Comparison of ENCODE assay signal across 16 cellular contexts in the genomic region with DNA sequence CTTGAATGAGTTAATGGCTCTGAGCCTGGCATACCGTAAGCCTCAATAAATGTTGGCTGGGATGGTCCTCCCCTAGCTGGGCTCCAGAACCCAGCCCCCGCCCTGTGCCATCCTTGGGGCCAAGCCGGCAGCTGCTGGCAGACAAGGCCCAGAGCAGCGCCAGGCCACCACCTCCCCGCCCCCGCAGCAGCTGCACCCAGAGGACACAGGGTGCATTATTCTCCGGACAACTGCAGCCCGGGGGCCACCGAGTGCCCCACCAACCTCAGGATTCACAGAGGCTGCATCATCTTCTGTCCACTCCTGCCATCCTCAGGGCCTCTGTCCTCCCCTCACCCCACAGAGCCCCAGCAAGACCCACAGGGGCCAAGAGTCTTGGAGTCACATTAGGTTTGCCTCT.
DNase-seq lines count a peak whose midpoint lies in the region; ATAC-seq, FAIRE-seq and TF ChIP-seq lines count a peak whose summit lies in the region.
"Had no signal": no experiment of that assay in that cellular context is flagged by ENCODE, and none has a peak within 500 bp of the region (broad histone marks: within the 10 kb centered on the region; RNA-seq: fewer than 3 reads in every experiment).

No MANE protein-coding gene starts in this region.

- H3K14ac ChIP-seq in H1 (ENCODE audit: insufficient read length): no peak overlapping the region

- H2AK5ac ChIP-seq in H1 (ENCODE audit: low read depth, low read length): no peak overlapping the region

- H3K79me1 ChIP-seq in H1 (ENCODE audit: low read depth, low read length): peaks cover 13% of the 10 kb centered on the region

- H3K27ac ChIP-seq in H1 (ENCODE audit: low read depth, low read length) (no peak overlapping the region), layer of hippocampus (ENCODE audit: low read depth, low read length) (peak overlapping the region; percentile 94)
- H3K27ac ChIP-seq: neutrophil, Peyer's patch had no signal

- peaks cover 0 to 13% of the 10 kb centered on the region in 2 experiments; a peak in 2 of 4 replicates for H3K79me2 ChIP-seq in H1 (ENCODE audit: control insufficient read depth in 1 of 2, insufficient read depth in 2 of 2, low read length in 2 of 2)

- peaks cover 4 to 11% of the 10 kb centered on the region in 2 experiments for H4K20me1 ChIP-seq in H1 (replicated peaks in 1 of 2; ENCODE audit: control insufficient read depth in 1 of 2, insufficient read depth in 2 of 2, low read length in 2 of 2)

- intact Hi-C loops in sciatic nerve (cut with DNase I): no loop called here

- H3K27me3 Mint-ChIP-seq in activated CD8-positive, alpha-beta memory T cell treated with anti-CD3 and anti-CD28 coated beads, Interleukin-2, amount 10 ng/mL, durations not matched to agents 7 days and 5 days: no peaks in the 10 kb centered on the region
- H3K27me3 Mint-ChIP-seq: stimulated activated naive CD8-positive, alpha-beta T cell treated with anti-CD3 and anti-CD28 coated beads, Interleukin-15, Interleukin-2, amounts not matched to agents 100 ng/mL and 50 ng/mL, for 24 hours had no signal

- no peak overlapping the region for H3K18ac ChIP-seq in H1 (ENCODE audit: extremely low read depth, low read length)

- no peak overlapping the region for H2BK120ac ChIP-seq in H1 (replicated peaks; ENCODE audit: low read depth, low read length)

- DNase-seq in LHCN-M2 (ENCODE audit: low read depth) (peak; percentile 85), H1 (ENCODE audit: low read depth in 1 of 2, low spot score in 2 of 2) (no peak), sciatic nerve (ENCODE audit: low spot score) (no peak), NCI-H446 (lab: John Stamatoyannopoulos, UW) (no peak), foreskin fibroblast (no peak)
- DNase-seq in activated naive CD4-positive, alpha-beta T cell treated with Interleukin-2 at 50 U/mL for 16 hours: no peak
- DNase-seq in activated CD8-positive, alpha-beta memory T cell treated with anti-CD3 and anti-CD28 coated beads, Interleukin-2, amount 10 ng/mL, durations not matched to agents 7 days and 5 days: no peak
- DNase-seq: H9, IMR-90, NCI-H2081 treated with DMSO at 0.1 percent for 48 hours, NCI-H82, Peyer's patch had no signal

- no peak overlapping the region for H3K56ac ChIP-seq in H1 (replicated peaks; ENCODE audit: insufficient read length, low read depth, low read length)

- CTCF ChIA-PET in H1 (lab: Charles Lee; ENCODE audit: partially characterized antibody): interaction anchor here (1.3 kb wide), 1 partner anchor 75 kb away, joined by 5 read pairs; no protein-coding TSS in a partner anchor
- CTCF ChIA-PET in activated CD8-positive, alpha-beta memory T cell treated with anti-CD3 and anti-CD28 coated beads, Interleukin-2, amount 10 ng/mL, durations not matched to agents 7 days and 5 days (lab: Charles Lee): no interaction called here

- peaks cover 2 to 45% (median 28%) of the 10 kb centered on the region in 4 experiments; a peak in 7 of 8 replicates for H3K36me3 ChIP-seq in H1 (ENCODE audit: control insufficient read depth in 2 of 4, insufficient read depth in 4 of 4, low read length in 3 of 4)

- TF ChIP-seq CTCF in H1 (IDR thresholded peaks at IDR 0.05; ENCODE audit: control extremely low read depth in 1 of 3, insufficient read depth in 1 of 3, low read depth in 1 of 3, low read length in 3 of 3) (no peak), foreskin fibroblast (IDR thresholded peaks at IDR 0.05; ENCODE audit: low read depth, low read length) (no peak)

- POLR2A ChIA-PET in H1 (lab: Charles Lee; ENCODE audit: partially characterized antibody): no interaction called here

- peaks cover 8% of the 10 kb centered on the region for H3K9me3 Mint-ChIP-seq in activated CD8-positive, alpha-beta memory T cell treated with anti-CD3 and anti-CD28 coated beads, Interleukin-2, amount 10 ng/mL, durations not matched to agents 7 days and 5 days (ENCODE audit: low read depth)

- H3K27ac Mint-ChIP-seq in activated CD8-positive, alpha-beta memory T cell treated with anti-CD3 and anti-CD28 coated beads, Interleukin-2, amount 10 ng/mL, durations not matched to agents 7 days and 5 days: no peak overlapping the region
- H3K27ac Mint-ChIP-seq: stimulated activated naive CD8-positive, alpha-beta T cell treated with anti-CD3 and anti-CD28 coated beads, Interleukin-15, Interleukin-2, amounts not matched to agents 100 ng/mL and 50 ng/mL, for 24 hours had no signal

- no peak for TF ChIP-seq RAD21 in H1 (IDR thresholded peaks at IDR 0.05 in 1 of 2, conservative IDR thresholded peaks at IDR 0.05 in 1 of 2; ENCODE audit: low read depth in 2 of 2, low read length in 2 of 2)

- ATAC-seq in sciatic nerve: peak; percentile 61
- no peak for ATAC-seq in activated CD8-positive, alpha-beta memory T cell treated with anti-CD3 and anti-CD28 coated beads, Interleukin-2, amount 10 ng/mL, durations not matched to agents 7 days and 5 days

- TF ChIP-seq POLR2A in H1 (IDR thresholded peaks at IDR 0.05; ENCODE audit: control extremely low read depth in 1 of 2, low read depth in 2 of 2, low read length in 2 of 2): no peak

- FAIRE-seq in H1 (lab: Jason Lieb, UNC): no peak

- H3K36me3 Mint-ChIP-seq in activated CD8-positive, alpha-beta memory T cell treated with anti-CD3 and anti-CD28 coated beads, Interleukin-2, amount 10 ng/mL, durations not matched to agents 7 days and 5 days: peaks cover 74% of the 10 kb centered on the region

- H4K8ac ChIP-seq in H1 (ENCODE audit: extremely low read depth, insufficient read depth, low read length): 0 out of 2 replicates have a peak overlapping the region, but pooled peaks have one; percentile 31

- no peak overlapping the region for H3K4me3 Mint-ChIP-seq in activated CD8-positive, alpha-beta memory T cell treated with anti-CD3 and anti-CD28 coated beads, Interleukin-2, amount 10 ng/mL, durations not matched to agents 7 days and 5 days
- H3K4me3 Mint-ChIP-seq: H9; stimulated activated naive CD8-positive, alpha-beta T cell treated with anti-CD3 and anti-CD28 coated beads, Interleukin-15, Interleukin-2, amounts not matched to agents 100 ng/mL and 50 ng/mL, for 24 hours had no signal

- H3K4me3 ChIP-seq in H1 (ENCODE audit: extremely low read depth in 1 of 4, insufficient read depth in 2 of 4, low read depth in 3 of 4, low read length in 4 of 4) (no peak overlapping the region), foreskin fibroblast (ENCODE audit: low read depth in 1 of 2, low read length in 2 of 2) (no peak overlapping the region)
- H3K4me3 ChIP-seq: lung, Peyer's patch had no signal

- 88% methylated on average over 5 of the region's 9 CpGs; no CpG with 5 or more reads in 1 of the 2 experiments for WGBS in H1 (ENCODE audit: extremely low coverage in 1 of 2, insufficient coverage in 1 of 2, insufficient read length in 1 of 2, insufficient replicate concordance in 2 of 2, low coverage in 1 of 2, low lambda C conversion rate in 2 of 2, missing lambda C conversion rate in 1 of 2), 2 experiments

- H2BK12ac ChIP-seq in H1 (ENCODE audit: low read depth, low read length): no peak overlapping the region

- H3K4me1 ChIP-seq in H1 (replicated peaks in 1 of 4; ENCODE audit: control insufficient read depth in 3 of 4, insufficient read depth in 4 of 4, low read length in 3 of 4): peaks cover 0 to 7% (median 0%) of the 10 kb centered on the region in 4 experiments; a peak in 3 of 7 replicates

- H3K23ac ChIP-seq in H1 (ENCODE audit: insufficient read length): no peak overlapping the region

- H2BK15ac ChIP-seq in H1 (ENCODE audit: low read length): no peak overlapping the region

- H3K9ac ChIP-seq in H1 (replicated peaks in 1 of 4; ENCODE audit: extremely low read depth in 1 of 4, low read depth in 3 of 4, low read length in 3 of 4): no peak overlapping the region

- H3K4me2 ChIP-seq in H1 (ENCODE audit: insufficient read depth in 1 of 2, low read depth in 2 of 2, low read length in 2 of 2): no peak overlapping the region

- H2BK20ac ChIP-seq in H1 (ENCODE audit: low read length): no peak overlapping the region

- no peak overlapping the region for H4K5ac ChIP-seq in H1 (ENCODE audit: insufficient read length, low read depth, low read length)

- peaks cover 14% of the 10 kb centered on the region for H3K4me1 Mint-ChIP-seq in activated CD8-positive, alpha-beta memory T cell treated with anti-CD3 and anti-CD28 coated beads, Interleukin-2, amount 10 ng/mL, durations not matched to agents 7 days and 5 days

- no peaks in the 10 kb centered on the region for H3K27me3 ChIP-seq in H1 (replicated peaks in 1 of 4; ENCODE audit: control insufficient read depth in 3 of 4, extremely low read depth in 1 of 4, insufficient read depth in 3 of 4, low read length in 3 of 4)
- H3K27me3 ChIP-seq in layer of hippocampus (ENCODE audit: control insufficient read depth, insufficient read depth, low read length): no peaks in the 10 kb centered on the region
- H3K27me3 ChIP-seq: neutrophil, Peyer's patch had no signal

- H2BK5ac ChIP-seq in H1 (ENCODE audit: low read depth, low read length): no peak overlapping the region

- peaks cover 1% of the 10 kb centered on the region for H3K23me2 ChIP-seq in H1 (ENCODE audit: low read depth, low read length)

- peaks cover 7% of the 10 kb centered on the region in 2 experiments; a peak in 2 of 4 replicates for H3K9me3 ChIP-seq in H1 (ENCODE audit: insufficient read depth in 2 of 2, low read depth in 1 of 2, low read length in 1 of 2)
- H3K9me3 ChIP-seq: neutrophil, Peyer's patch had no signal

- no peak overlapping the region for H3K4ac ChIP-seq in H1 (replicated peaks; ENCODE audit: insufficient read length, low read depth, low read length)

- no peak overlapping the region for H4K91ac ChIP-seq in H1 (replicated peaks; ENCODE audit: insufficient read length, low read length)

- no peak overlapping the region for H2AFZ ChIP-seq in H1 (ENCODE audit: low read length)

- TF ChIP-seq EP300 in H1 (IDR thresholded peaks at IDR 0.05; ENCODE audit: borderline replicate concordance in 1 of 2, low read depth in 2 of 2, low read length in 2 of 2): no peak

TF ChIP-seq in H1, 55 proteins besides CTCF, POLR2A, EP300 and RAD21 (continues in another document):
- TF ChIP-seq NRF1 (IDR thresholded peaks at IDR 0.05; ENCODE audit: low read depth, low read length): no peak
- no peak for TF ChIP-seq SRF (IDR thresholded peaks at IDR 0.05; ENCODE audit: low read depth, low read length)
- TF ChIP-seq TCF12 (IDR thresholded peaks at IDR 0.05; ENCODE audit: low read depth, low read length): no peak
- TF ChIP-seq CREB1 (IDR thresholded peaks at IDR 0.05): no peak
- no peak for TF ChIP-seq SAP30 (IDR thresholded peaks at IDR 0.05; ENCODE audit: insufficient read depth, insufficient replicate concordance, low read length)
- no peak for TF ChIP-seq SIRT6 (IDR thresholded peaks at IDR 0.05; ENCODE audit: low read length)
- TF ChIP-seq CBX8 (IDR thresholded peaks at IDR 0.05; ENCODE audit: borderline replicate concordance, low read depth, low read length): no peak
- no peak for TF ChIP-seq HDAC6 (IDR thresholded peaks at IDR 0.05; ENCODE audit: low read depth, low read length)
- no peak for TF ChIP-seq SIN3A (conservative IDR thresholded peaks at IDR 0.05 in 1 of 2, IDR thresholded peaks at IDR 0.05 in 1 of 2; ENCODE audit: low read depth in 1 of 2, low read length in 2 of 2)
- no peak for TF ChIP-seq BRCA1 (IDR thresholded peaks at IDR 0.05; ENCODE audit: low read depth, low read length)
- no peak for TF ChIP-seq ZNF274 (IDR thresholded peaks at IDR 0.05; ENCODE audit: borderline replicate concordance, extremely low read depth, low read length)
